In genomic region chr3:155243512-155243921, GRCh38 we compare ENCODE assay signal across 20 cellular contexts. TPM values are rescaled to one million over a fixed set of nuclear protein-coding genes. Genes with fewer than 3 reads are reported as not detected.
DNase-seq lines count a peak whose midpoint lies in the region; ATAC-seq lines count a peak whose summit lies in the region.
"Had no signal": no experiment of that assay in that cellular context is flagged by ENCODE, and none has a peak within 500 bp of the region (broad histone marks: within the 10 kb centered on the region; RNA-seq: fewer than 3 reads in every experiment).

No MANE protein-coding gene starts in this region.

- peaks cover 2% of the 10 kb centered on the region; the same call in 1 of the 2 replicates for H3K9me3 ChIP-seq in MG63
- H3K9me3 ChIP-seq: Caco-2, mucosa of descending colon had no signal

- ATAC-seq in GM21576 (IDR thresholded peaks at IDR 0.05; ENCODE audit: unreplicated experiment) (peak; percentile 43), HG02759 (IDR thresholded peaks at IDR 0.05; ENCODE audit: unreplicated experiment) (no peak)
- ATAC-seq: mucosa of descending colon had no signal

- H3K4me3 ChIP-seq in MG63 = no peak overlapping the region
- H3K4me3 ChIP-seq: mucosa of descending colon had no signal

- DNase-seq in AG08396 (ENCODE audit: low spot score) (peak; percentile 7), MG63 (peak; percentile 23), fibroblast of gingiva (ENCODE audit: low read depth) (peak; percentile 2), HPDE6-E6E7 (ENCODE audit: extremely low spot score) (no peak), NCI-H1092 (lab: John Stamatoyannopoulos, UW) (no peak), NCI-H2107 treated with DMSO at 0.1 percent for 48 hours (lab: John Stamatoyannopoulos, UW; ENCODE audit: unreplicated experiment) (no peak)
- DNase-seq: ACHN; activated naive CD4-positive, alpha-beta T cell treated with anti-CD3 and anti-CD28 coated beads for 36 hours; Caco-2; glutamatergic neuron; mucosa of descending colon; NCI-H1436; OCI-M1; stimulated activated naive CD4-positive, alpha-beta T cell; WERI-Rb-1 had no signal

- H3K36me3 ChIP-seq in MG63 = no peaks in the 10 kb centered on the region
- H3K36me3 ChIP-seq: WERI-Rb-1 had no signal

- no peaks in the 10 kb centered on the region for H3K27me3 ChIP-seq in MG63

RNA-seq across cellular contexts. Expression of gene STRIT1, which starts 50.0 kb away (rescaled TPM):
- total RNA-seq in MG63 (2014; rRNA removed; shearing (Covaris generic); ENCODE audit: low replicate concordance) = not detected in 2 replicates
- total RNA-seq: activated naive CD4-positive, alpha-beta T cell treated with anti-CD3 and anti-CD28 coated beads for 36 hours; Caco-2; kidney epithelial cell; mucosa of descending colon; NCI-H460; osteoblast had no signal

Comparison
In these comparisons a context has a peak if more than half of its experiments do, and no peak if none do; other contexts are left out.
1. DNase-seq: peak in AG08396 (single experiment), MG63 (single experiment) and fibroblast of gingiva (single experiment); none in HPDE6-E6E7 (single experiment), NCI-H1092 (single experiment) and NCI-H2107 treated with DMSO at 0.1 percent for 48 hours (single experiment).